ENCODE assay signal across 8 cellular contexts in the genomic region with DNA sequence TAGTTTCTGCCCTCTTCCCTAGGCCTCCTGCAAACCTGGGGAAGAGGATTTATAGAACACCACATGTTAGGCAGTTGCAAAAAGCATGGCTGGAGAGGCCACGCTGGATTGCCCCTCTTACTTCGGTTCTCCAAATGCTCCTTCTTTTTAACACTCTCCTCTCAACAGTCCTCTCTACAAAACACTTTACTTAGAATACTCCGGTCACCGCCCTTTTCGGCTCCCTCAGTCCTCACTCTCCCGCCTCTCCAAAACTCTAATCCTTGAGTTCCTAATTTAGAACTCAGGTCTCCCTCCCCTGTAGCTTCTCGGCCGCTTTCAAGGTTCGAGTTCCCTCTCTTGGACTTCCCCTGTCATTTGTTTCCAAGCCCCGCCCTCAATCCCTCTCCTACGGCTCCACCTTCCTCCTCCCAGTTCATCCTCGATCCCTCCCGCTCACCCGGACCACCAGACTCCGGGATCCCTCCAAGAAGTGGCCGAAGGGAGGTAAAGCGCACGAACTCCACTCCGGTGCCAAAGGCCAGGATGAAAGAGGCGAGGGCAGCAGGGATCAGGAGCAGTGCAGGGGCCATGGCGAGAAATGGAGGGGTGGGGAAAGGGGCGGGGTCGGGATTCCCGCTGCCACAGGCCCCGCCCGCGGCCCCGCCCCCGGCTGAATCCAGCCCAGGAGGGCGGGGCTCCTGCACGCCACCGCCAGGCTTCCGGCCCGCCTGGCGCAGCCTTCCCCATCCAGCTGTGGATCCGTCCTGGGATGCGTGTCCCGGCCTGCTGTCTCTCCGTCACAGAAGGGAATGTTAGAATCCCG. TPM values are rescaled to one million over a fixed set of nuclear protein-coding genes. Genes with fewer than 3 reads are reported as not detected.
DNase-seq lines count a peak whose midpoint lies in the region; ATAC-seq and TF ChIP-seq lines count a peak whose summit lies in the region.

A gene with protein sequence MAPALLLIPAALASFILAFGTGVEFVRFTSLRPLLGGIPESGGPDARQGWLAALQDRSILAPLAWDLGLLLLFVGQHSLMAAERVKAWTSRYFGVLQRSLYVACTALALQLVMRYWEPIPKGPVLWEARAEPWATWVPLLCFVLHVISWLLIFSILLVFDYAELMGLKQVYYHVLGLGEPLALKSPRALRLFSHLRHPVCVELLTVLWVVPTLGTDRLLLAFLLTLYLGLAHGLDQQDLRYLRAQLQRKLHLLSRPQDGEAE (minus strand): TSS at position 582 of the 805 bp plus-strand sequence. CDS start 10 bp downstream, at position 572.

- H3K27me3 ChIP-seq in H7 (ENCODE audit: control insufficient read depth, insufficient read depth, low read length) (no peaks in the 10 kb centered on the region), heart right ventricle (no peaks in the 10 kb centered on the region)

- no peaks in the 10 kb centered on the region for H3K9me3 ChIP-seq in heart right ventricle

- H3K4me3 ChIP-seq in H7 (ENCODE audit: insufficient read depth, low read depth, low read length), result peak within 1 kb of the TSS; percentile 52
- peak within 1 kb of the TSS; percentile 20 to 68 (median 62) for H3K4me3 ChIP-seq in heart right ventricle
- H3K4me3 ChIP-seq in urinary bladder (ENCODE audit: low read depth, low read length), result peak within 1 kb of the TSS; percentile 56

- ATAC-seq in heart right ventricle, result peak; percentile 64 to 75 (median 71)

- H3K27ac ChIP-seq in heart right ventricle, result peak within 1 kb of the TSS in 9 of 10 donors; percentile 72 to 100 (median 98)
- H3K27ac ChIP-seq in urinary bladder (ENCODE audit: low read depth), result peak within 1 kb of the TSS; percentile 97

- H3K36me3 ChIP-seq in H7 (replicated peaks; ENCODE audit: control insufficient read depth, insufficient read depth, low read length), result no peaks in the 10 kb centered on the region
- no peaks in the 10 kb centered on the region for H3K36me3 ChIP-seq in heart right ventricle
- H3K36me3 ChIP-seq in urinary bladder (ENCODE audit: insufficient read depth), result no peaks in the 10 kb centered on the region

- peak within 1 kb of the TSS; percentile 97 for H3K4me3 Mint-ChIP-seq in T-helper 1 cell treated with Interleukin-12 subunit alpha and Interleukin-12 subunit beta and Interleukin-4 antibody, amounts not matched to agents 30 μg/mL and 1 μg/mL, for 36 hours

- H3K4me1 ChIP-seq in heart right ventricle (peaks cover 10 to 44% (median 38%) of the 10 kb centered on the region in 9 donors), urinary bladder (ENCODE audit: insufficient read depth) (no peaks in the 10 kb centered on the region)

- H3K4me1 Mint-ChIP-seq in T-helper 1 cell treated with Interleukin-12 subunit alpha and Interleukin-12 subunit beta and Interleukin-4 antibody, amounts not matched to agents 30 μg/mL and 1 μg/mL, for 36 hours (ENCODE audit: low read depth), result peaks cover 42% of the 10 kb centered on the region

- TF ChIP-seq CTCF in heart right ventricle (IDR thresholded peaks at IDR 0.05), result peak in 2 of 9 donors; percentile 3 to 21

- H3K27ac Mint-ChIP-seq in T-helper 1 cell treated with Interleukin-12 subunit alpha and Interleukin-12 subunit beta and Interleukin-4 antibody, amounts not matched to agents 30 μg/mL and 1 μg/mL, for 36 hours, result peak within 1 kb of the TSS; percentile 90

- 0% methylated on average over 40 of the region's 40 CpGs for whole genome bisulfite sequencing in heart right ventricle, 2 donors
- WGBS in urinary bladder, result under 1% methylated on average over 40 of the region's 40 CpGs

- peaks cover 14% of the 10 kb centered on the region for H3K36me3 Mint-ChIP-seq in T-helper 1 cell treated with Interleukin-12 subunit alpha and Interleukin-12 subunit beta and Interleukin-4 antibody, amounts not matched to agents 30 μg/mL and 1 μg/mL, for 36 hours (ENCODE audit: low read depth)

- intact Hi-C loops in heart right ventricle (cut with DNase I), result loop anchor here in 4 of 10 donors (1.0 to 2.0 kb wide), 3 partner anchors 24 to 27 kb away; a partner anchor contains a TSS

- DNase-seq in COR-L47 (lab: John Stamatoyannopoulos, UW), result peak; percentile 82
- peak; percentile 97 for DNase-seq in H7
- peak; percentile 80 for DNase-seq in NCI-H1694 treated with DMSO at 0.1 percent for 48 hours (lab: John Stamatoyannopoulos, UW)
- peak in 51 of 56 donors; percentile 26 to 86 (median 72) for DNase-seq in amygdala (lab: John Stamatoyannopoulos, UW)
- peak; percentile 92 for DNase-seq in heart right ventricle
- peak; percentile 84 for DNase-seq in pons (ENCODE audit: low spot score)

- no peaks in the 10 kb centered on the region for H3K27me3 Mint-ChIP-seq in T-helper 1 cell treated with Interleukin-12 subunit alpha and Interleukin-12 subunit beta and Interleukin-4 antibody, amounts not matched to agents 30 μg/mL and 1 μg/mL, for 36 hours (ENCODE audit: low read depth)

- H3K9me3 Mint-ChIP-seq in T-helper 1 cell treated with Interleukin-12 subunit alpha and Interleukin-12 subunit beta and Interleukin-4 antibody, amounts not matched to agents 30 μg/mL and 1 μg/mL, for 36 hours, result no peaks in the 10 kb centered on the region

RNA-seq across cellular contexts. Expression of the gene that starts here (rescaled TPM):
- 20.7 and 23.8 TPM in 2 replicates for total RNA-seq in H7 (2014; rRNA removed; shearing (Covaris generic))
- total RNA-seq in heart right ventricle, result 1 to 10 TPM; 1.6 to 7.1 (median 3.1) TPM
- polyA plus RNA-seq in heart right ventricle, result 10 to 100 TPM; 10.4 to 11.6 TPM
- total RNA-seq in urinary bladder, result 7.0 TPM
- 20.3 TPM for polyA plus RNA-seq in urinary bladder

Comparison
In these comparisons a context has a peak if more than half of its experiments do, and no peak if none do; other contexts are left out.
1. Peak in every context shown above with its lines: DNase-seq, ATAC-seq, H3K4me3 ChIP-seq and H3K27ac ChIP-seq.